In genomic region chr11:1460994-1461805, GRCh38 we compare ENCODE assay signal across 1 cellular context.
TF ChIP-seq lines count a peak whose summit lies in the region.

No MANE protein-coding gene starts in this region.

TF ChIP-seq in HepG2, 621 proteins besides CTCF, POLR2A, EP300 and RAD21 (continued from another document):
- TF ChIP-seq ZBED4 (CRISPR knock-in tag; IDR thresholded peaks at IDR 0.05; ENCODE audit: borderline replicate concordance) (no peak), KLF13 (CRISPR knock-in tag; IDR thresholded peaks at IDR 0.05) (no peak), FOXP1 (IDR thresholded peaks at IDR 0.05) (no peak), FOXP1 (CRISPR knock-in tag; IDR thresholded peaks at IDR 0.05) (no peak), ZNF354B (CRISPR knock-in tag; IDR thresholded peaks at IDR 0.05) (no peak), ZNF768 (CRISPR knock-in tag; IDR thresholded peaks at IDR 0.05) (peak; percentile 37; the same call in 1 of the 2 replicates)
